24 cellular contexts compared by ENCODE assay signal in the genomic region with DNA sequence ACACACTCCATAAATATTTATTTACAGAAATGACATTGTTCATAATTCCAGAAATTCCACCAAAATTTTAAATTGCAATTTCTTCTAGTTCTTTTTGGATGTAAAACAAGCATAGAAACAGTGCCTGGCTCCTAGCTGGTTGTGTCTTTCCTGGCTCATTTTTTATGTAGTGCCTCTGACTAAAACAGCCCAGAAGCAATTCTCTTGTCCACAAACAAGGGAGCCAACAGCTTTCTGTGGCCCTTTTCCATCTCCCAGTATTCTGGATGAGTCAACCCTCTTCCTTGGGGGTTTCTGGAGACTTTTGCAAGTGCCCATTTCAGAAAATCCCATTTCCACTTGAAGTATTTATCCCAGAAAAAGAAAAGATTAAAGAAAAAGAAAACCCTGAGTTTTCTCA.
DNase-seq lines count a peak whose midpoint lies in the region; ATAC-seq and TF ChIP-seq lines count a peak whose summit lies in the region.
"Had no signal": no experiment of that assay in that cellular context is flagged by ENCODE, and none has a peak within 500 bp of the region (broad histone marks: within the 10 kb centered on the region; RNA-seq: fewer than 3 reads in every experiment).

No MANE protein-coding gene starts in this region.

- peaks cover 14% of the 10 kb centered on the region for H3K27me3 Mint-ChIP-seq in activated T-cell treated with anti-CD3 and anti-CD28 coated beads, Interleukin-2, amount 50 U/mL, for 24 hours

- H3K4me2 ChIP-seq in mammary epithelial cell (ENCODE audit: insufficient read depth, low read depth, low read length): no peak overlapping the region

- H3K36me3 ChIP-seq in mammary epithelial cell (ENCODE audit: insufficient read depth, low read length): no peaks in the 10 kb centered on the region
- no peaks in the 10 kb centered on the region for H3K36me3 ChIP-seq in mesodermal cell (ENCODE audit: control insufficient read depth, insufficient read depth, low read length)
- H3K36me3 ChIP-seq: esophagus squamous epithelium, heart right ventricle, vagina had no signal

- ATAC-seq in HG03565 (IDR thresholded peaks at IDR 0.05; ENCODE audit: unreplicated experiment) (no peak), GM21390 (IDR thresholded peaks at IDR 0.05; ENCODE audit: unreplicated experiment) (no peak)
- ATAC-seq: A549, heart right ventricle, natural killer cell had no signal

- dilution Hi-C loops in mammary epithelial cell (cut with HindIII; ENCODE audit: low sequenced_read_pairs): no loop called here

- no peak overlapping the region for H3K27ac Mint-ChIP-seq in activated T-cell treated with anti-CD3 and anti-CD28 coated beads, Interleukin-2, amount 50 U/mL, for 24 hours
- H3K27ac Mint-ChIP-seq: memory B cell, natural killer cell had no signal

- H3K9me3 ChIP-seq in mammary epithelial cell (replicated peaks; ENCODE audit: insufficient read depth, low read length) (no peaks in the 10 kb centered on the region), mesodermal cell (ENCODE audit: control insufficient read depth, low read length) (no peaks in the 10 kb centered on the region)
- H3K9me3 ChIP-seq: A549, esophagus squamous epithelium, heart right ventricle, vagina had no signal

- H3K36me3 Mint-ChIP-seq in activated T-cell treated with anti-CD3 and anti-CD28 coated beads, Interleukin-2, amount 50 U/mL, for 24 hours (ENCODE audit: low read depth): no peaks in the 10 kb centered on the region
- H3K36me3 Mint-ChIP-seq: memory B cell, natural killer cell had no signal

- H4K20me1 ChIP-seq in mammary epithelial cell (ENCODE audit: insufficient read depth, low read length): no peaks in the 10 kb centered on the region

- H2AFZ ChIP-seq in mammary epithelial cell (ENCODE audit: low read depth, low read length): no peak overlapping the region

- no peak overlapping the region for H3K9ac ChIP-seq in mammary epithelial cell (ENCODE audit: insufficient read depth, low read length)

- BruUV-seq in mammary epithelial cell (replicated peaks; lab: Mats Ljungman, UMichigan): no TSS peak

- no peaks in the 10 kb centered on the region for H3K27me3 ChIP-seq in mammary epithelial cell (ENCODE audit: insufficient read depth, low read length)
- H3K27me3 ChIP-seq: esophagus squamous epithelium, heart right ventricle, vagina had no signal

- DNase-seq in AG10803 (ENCODE audit: low read depth): peak; percentile 50
- peak; percentile 34 for DNase-seq in HT1080 (ENCODE audit: low read depth)
- no peak for DNase-seq in mammary epithelial cell
- DNase-seq in activated T-cell treated with anti-CD3 and anti-CD28 coated beads, Interleukin-2, amount 50 U/mL, for 24 hours: no peak
- no peak for DNase-seq in cortex of kidney (lab: John Stamatoyannopoulos, UW)
- DNase-seq: activated CD4-positive, alpha-beta T cell treated with anti-CD3 and anti-CD28 coated beads, Interleukin-2, amount 50 U/mL, for 1 hour; activated CD8-positive, alpha-beta memory T cell treated with anti-CD3 and anti-CD28 coated beads, Interleukin-2, amount 50 U/mL, for 48 hours; effector CD8-positive, alpha-beta T cell; esophagus squamous epithelium; heart right ventricle; KBM-7; natural killer cell; NCI-H1092; NCI-H2029 treated with DMSO at 0.1 percent for 48 hours; Right ventricle myocardium superior; small intestine; stimulated activated CD4-positive, alpha-beta T cell treated with anti-CD3 and anti-CD28 coated beads, Interleukin-4, amount 100 ng/mL, for 4 hours; SW 1271 had no signal

- TF ChIP-seq CTCF in AG10803 (conservative IDR thresholded peaks at IDR 0.05; ENCODE audit: low read length) (no peak), mammary epithelial cell (conservative IDR thresholded peaks at IDR 0.05 in 1 of 2, IDR thresholded peaks at IDR 0.05 in 1 of 2; ENCODE audit: extremely low read depth in 1 of 2, insufficient read depth in 1 of 2, low read depth in 1 of 2, low read length in 2 of 2) (no peak)

- H3K4me1 Mint-ChIP-seq in activated T-cell treated with anti-CD3 and anti-CD28 coated beads, Interleukin-2, amount 50 U/mL, for 24 hours (ENCODE audit: low read depth): peaks cover 15% of the 10 kb centered on the region
- H3K4me1 Mint-ChIP-seq: memory B cell, natural killer cell had no signal

- intact Hi-C loops in mammary epithelial cell (cut with micrococcal nuclease): no loop called here

- CTCF ChIA-PET in mammary epithelial cell (lab: Charles Lee; ENCODE audit: low non-redundant PET): no interaction called here

- H3K27ac ChIP-seq in mammary epithelial cell (ENCODE audit: insufficient read depth, low read depth, low read length): peak overlapping the region; percentile 61
- peak overlapping the region; percentile 72 for H3K27ac ChIP-seq in mesodermal cell (ENCODE audit: low read depth, low read length, severe bottlenecking)
- H3K27ac ChIP-seq: esophagus squamous epithelium, heart right ventricle, vagina had no signal

- in situ Hi-C loops in mammary epithelial cell (cut with MboI; ENCODE audit: low sequenced_read_pairs in 2 of 2): no loop called here

- H3K4me3 ChIP-seq in AG10803 (ENCODE audit: low read length) (no peak overlapping the region), mammary epithelial cell (replicated peaks in 1 of 3; ENCODE audit: insufficient read depth in 1 of 3, low read depth in 2 of 3, low read length in 3 of 3) (no peak overlapping the region), mesodermal cell (ENCODE audit: extremely low read depth, insufficient read depth, low read length, poor library complexity, severe bottlenecking) (no peak overlapping the region)
- H3K4me3 ChIP-seq: A549, esophagus squamous epithelium, heart right ventricle, vagina had no signal

- H3K4me3 Mint-ChIP-seq in activated T-cell treated with anti-CD3 and anti-CD28 coated beads, Interleukin-2, amount 50 U/mL, for 24 hours: no peak overlapping the region
- H3K4me3 Mint-ChIP-seq: memory B cell, natural killer cell had no signal

- no peaks in the 10 kb centered on the region for H3K9me3 Mint-ChIP-seq in activated T-cell treated with anti-CD3 and anti-CD28 coated beads, Interleukin-2, amount 50 U/mL, for 24 hours
- H3K9me3 Mint-ChIP-seq: memory B cell, natural killer cell had no signal

- peaks cover 31% of the 10 kb centered on the region for H3K4me1 ChIP-seq in mammary epithelial cell (ENCODE audit: insufficient read depth, low read length)
- H3K4me1 ChIP-seq in mesodermal cell (ENCODE audit: control insufficient read depth, insufficient read depth, low read length, poor library complexity, severe bottlenecking): peaks cover 25% of the 10 kb centered on the region
- H3K4me1 ChIP-seq: vagina had no signal

- H3K79me2 ChIP-seq in mammary epithelial cell (ENCODE audit: insufficient read depth, low read length): no peaks in the 10 kb centered on the region

Comparison
In these comparisons a context has a peak if more than half of its experiments do, and no peak if none do; other contexts are left out.
1. DNase-seq: peak in AG10803 (single experiment) and HT1080 (single experiment); none in mammary epithelial cell (single experiment), activated T-cell treated with anti-CD3 and anti-CD28 coated beads, Interleukin-2, amount 50 U/mL, for 24 hours (single experiment) and cortex of kidney (single experiment).